2 cellular contexts compared by ENCODE assay signal in the genomic region with DNA sequence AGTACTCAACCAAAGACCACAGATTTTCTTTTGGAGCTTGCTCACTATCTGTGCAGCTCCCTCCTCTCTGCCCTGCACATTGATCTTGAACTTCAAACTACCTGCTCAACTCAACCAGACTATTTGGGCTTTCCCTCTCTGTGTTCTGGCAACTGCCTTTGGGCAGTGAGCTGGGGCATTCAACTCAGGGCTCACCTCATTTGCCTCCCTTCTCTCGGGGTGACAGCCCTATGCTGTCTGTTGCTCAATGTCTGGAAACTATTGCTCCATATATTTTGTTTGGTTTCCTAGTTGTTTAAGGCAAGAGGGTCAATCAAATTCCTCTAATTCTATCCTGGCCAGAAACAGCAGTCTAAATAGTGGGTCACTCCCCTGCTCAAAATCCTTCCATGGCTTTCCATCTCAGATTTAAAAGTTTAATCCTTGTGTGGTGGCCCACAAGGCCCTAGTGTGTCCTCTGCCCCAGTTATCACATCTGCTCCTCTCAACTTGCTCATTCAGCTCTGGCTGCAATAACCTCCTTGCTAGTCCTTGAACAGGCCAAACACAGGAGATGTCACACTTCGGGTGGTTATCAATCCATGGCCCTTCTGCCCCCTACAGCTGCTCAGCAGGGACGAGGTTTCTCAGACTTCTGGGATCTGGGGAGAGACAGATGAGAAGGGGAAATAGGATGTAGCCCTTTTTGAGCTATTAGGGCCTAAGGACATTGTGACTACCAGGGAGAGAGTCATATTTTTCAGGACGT.
TF ChIP-seq lines count a peak whose summit lies in the region.

No MANE protein-coding gene starts in this region.

TF ChIP-seq in endothelial cell of umbilical vein, 7 proteins besides CTCF, POLR2A, EP300 and RAD21 (continued from another document):
- TF ChIP-seq POLR2AphosphoS5 (IDR thresholded peaks at IDR 0.05; ENCODE audit: insufficient read depth, low read depth, low read length), result no peak
- TF ChIP-seq GATA2 (IDR thresholded peaks at IDR 0.05; ENCODE audit: insufficient read depth, insufficient read length, low read depth, low read length), result no peak

TF ChIP-seq in liver, 16 proteins besides CTCF, POLR2A, EP300 and RAD21 (continued from another document):
- TF ChIP-seq, protein P1, sequence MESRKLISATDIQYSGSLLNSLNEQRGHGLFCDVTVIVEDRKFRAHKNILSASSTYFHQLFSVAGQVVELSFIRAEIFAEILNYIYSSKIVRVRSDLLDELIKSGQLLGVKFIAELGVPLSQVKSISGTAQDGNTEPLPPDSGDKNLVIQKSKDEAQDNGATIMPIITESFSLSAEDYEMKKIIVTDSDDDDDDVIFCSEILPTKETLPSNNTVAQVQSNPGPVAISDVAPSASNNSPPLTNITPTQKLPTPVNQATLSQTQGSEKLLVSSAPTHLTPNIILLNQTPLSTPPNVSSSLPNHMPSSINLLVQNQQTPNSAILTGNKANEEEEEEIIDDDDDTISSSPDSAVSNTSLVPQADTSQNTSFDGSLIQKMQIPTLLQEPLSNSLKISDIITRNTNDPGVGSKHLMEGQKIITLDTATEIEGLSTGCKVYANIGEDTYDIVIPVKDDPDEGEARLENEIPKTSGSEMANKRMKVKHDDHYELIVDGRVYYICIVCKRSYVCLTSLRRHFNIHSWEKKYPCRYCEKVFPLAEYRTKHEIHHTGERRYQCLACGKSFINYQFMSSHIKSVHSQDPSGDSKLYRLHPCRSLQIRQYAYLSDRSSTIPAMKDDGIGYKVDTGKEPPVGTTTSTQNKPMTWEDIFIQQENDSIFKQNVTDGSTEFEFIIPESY (IDR thresholded peaks at IDR 0.05), result peak; percentile 93
- TF ChIP-seq HNF4G (IDR thresholded peaks at IDR 0.05) (peak; percentile 73), NR2F2 (IDR thresholded peaks at IDR 0.05) (peak; percentile 67), GABPA (IDR thresholded peaks at IDR 0.05 in 1 of 2, conservative IDR thresholded peaks at IDR 0.05 in 1 of 2) (peak in 1 of 2 donors; percentile 16), RXRA (IDR thresholded peaks at IDR 0.05) (peak; percentile 100), TAF1 (conservative IDR thresholded peaks at IDR 0.05) (no peak), FOXA2 (IDR thresholded peaks at IDR 0.05) (peak; percentile 65), JUND (IDR thresholded peaks at IDR 0.05) (peak; percentile 85 to 93), FOXA1 (IDR thresholded peaks at IDR 0.05) (peak; percentile 61), EGR1 (IDR thresholded peaks at IDR 0.05; ENCODE audit: low read depth in 2 of 2) (peak; percentile 10 to 91)
- TF ChIP-seq, protein P2, sequence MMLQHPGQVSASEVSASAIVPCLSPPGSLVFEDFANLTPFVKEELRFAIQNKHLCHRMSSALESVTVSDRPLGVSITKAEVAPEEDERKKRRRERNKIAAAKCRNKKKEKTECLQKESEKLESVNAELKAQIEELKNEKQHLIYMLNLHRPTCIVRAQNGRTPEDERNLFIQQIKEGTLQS (IDR thresholded peaks at IDR 0.05), result peak; percentile 71
- TF ChIP-seq, protein P3, sequence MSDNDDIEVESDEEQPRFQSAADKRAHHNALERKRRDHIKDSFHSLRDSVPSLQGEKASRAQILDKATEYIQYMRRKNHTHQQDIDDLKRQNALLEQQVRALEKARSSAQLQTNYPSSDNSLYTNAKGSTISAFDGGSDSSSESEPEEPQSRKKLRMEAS (IDR thresholded peaks at IDR 0.05), result peak; percentile 96
- TF ChIP-seq, protein P4, sequence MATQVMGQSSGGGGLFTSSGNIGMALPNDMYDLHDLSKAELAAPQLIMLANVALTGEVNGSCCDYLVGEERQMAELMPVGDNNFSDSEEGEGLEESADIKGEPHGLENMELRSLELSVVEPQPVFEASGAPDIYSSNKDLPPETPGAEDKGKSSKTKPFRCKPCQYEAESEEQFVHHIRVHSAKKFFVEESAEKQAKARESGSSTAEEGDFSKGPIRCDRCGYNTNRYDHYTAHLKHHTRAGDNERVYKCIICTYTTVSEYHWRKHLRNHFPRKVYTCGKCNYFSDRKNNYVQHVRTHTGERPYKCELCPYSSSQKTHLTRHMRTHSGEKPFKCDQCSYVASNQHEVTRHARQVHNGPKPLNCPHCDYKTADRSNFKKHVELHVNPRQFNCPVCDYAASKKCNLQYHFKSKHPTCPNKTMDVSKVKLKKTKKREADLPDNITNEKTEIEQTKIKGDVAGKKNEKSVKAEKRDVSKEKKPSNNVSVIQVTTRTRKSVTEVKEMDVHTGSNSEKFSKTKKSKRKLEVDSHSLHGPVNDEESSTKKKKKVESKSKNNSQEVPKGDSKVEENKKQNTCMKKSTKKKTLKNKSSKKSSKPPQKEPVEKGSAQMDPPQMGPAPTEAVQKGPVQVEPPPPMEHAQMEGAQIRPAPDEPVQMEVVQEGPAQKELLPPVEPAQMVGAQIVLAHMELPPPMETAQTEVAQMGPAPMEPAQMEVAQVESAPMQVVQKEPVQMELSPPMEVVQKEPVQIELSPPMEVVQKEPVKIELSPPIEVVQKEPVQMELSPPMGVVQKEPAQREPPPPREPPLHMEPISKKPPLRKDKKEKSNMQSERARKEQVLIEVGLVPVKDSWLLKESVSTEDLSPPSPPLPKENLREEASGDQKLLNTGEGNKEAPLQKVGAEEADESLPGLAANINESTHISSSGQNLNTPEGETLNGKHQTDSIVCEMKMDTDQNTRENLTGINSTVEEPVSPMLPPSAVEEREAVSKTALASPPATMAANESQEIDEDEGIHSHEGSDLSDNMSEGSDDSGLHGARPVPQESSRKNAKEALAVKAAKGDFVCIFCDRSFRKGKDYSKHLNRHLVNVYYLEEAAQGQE (IDR thresholded peaks at IDR 0.05), result peak; percentile 76
